ENCODE assay signal across 8 cellular contexts in the genomic region with DNA sequence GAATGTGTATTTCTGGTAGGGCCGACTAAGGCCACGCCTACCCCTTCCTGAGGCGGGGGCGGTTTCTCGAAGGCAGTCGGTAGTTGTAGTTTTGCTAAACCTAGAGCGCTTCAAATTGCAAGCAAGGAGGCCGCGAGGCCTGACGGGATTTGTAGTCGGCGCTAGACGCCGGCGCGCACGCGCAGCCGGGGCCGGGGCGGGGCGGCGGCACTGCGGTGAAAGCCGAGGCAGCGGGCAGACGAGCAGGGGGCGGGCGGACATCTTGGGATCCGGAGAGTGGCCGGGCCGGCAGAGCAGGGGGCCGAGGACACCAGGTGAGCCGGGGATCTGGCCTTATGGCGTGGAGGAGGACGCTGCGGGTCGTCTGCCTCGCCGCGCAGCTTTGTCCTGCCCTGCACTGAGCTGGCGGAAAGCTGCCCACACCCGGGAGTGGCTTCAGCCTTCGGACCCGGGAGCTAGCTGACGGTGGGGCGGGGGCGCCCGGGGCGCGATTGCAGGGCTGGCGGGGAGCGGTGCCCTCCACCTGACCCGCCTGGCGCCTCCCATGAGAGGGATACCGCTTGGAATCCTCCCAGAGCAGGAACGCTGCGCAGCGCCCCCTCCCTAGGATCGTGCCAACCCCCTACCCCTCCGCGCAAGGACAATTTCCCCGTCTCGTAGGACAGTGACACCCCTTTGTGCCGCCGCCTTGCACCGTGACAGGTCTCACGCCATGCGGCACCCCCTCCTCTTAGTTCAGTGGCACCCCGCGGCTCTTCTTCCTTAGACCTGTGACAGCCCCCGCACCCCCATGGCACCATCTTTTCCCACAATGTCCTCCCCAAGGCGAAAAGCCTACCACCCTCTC. TPM values are rescaled to one million over a fixed set of nuclear protein-coding genes. Genes with fewer than 3 reads are reported as not detected.
DNase-seq lines count a peak whose midpoint lies in the region; ATAC-seq and TF ChIP-seq lines count a peak whose summit lies in the region.

A gene (plus strand): TSS at position 210 of the 847 bp plus-strand sequence. CDS start 2,139 bp downstream, outside the sequence.

- 1% methylated on average over 34 to 73 of the region's 73 CpGs for WGBS in testis, 2 donors

- no peaks in the 10 kb centered on the region for H3K9me3 ChIP-seq in testis

- H3K27ac ChIP-seq in testis: peak within 1 kb of the TSS; percentile 85 to 87

- POLR2A ChIA-PET in GM10248 (lab: Yijun Ruan, JAX): interaction anchor here (1.1 kb wide), 1 partner anchor 11 kb away, joined by 7 read pairs; a partner anchor contains a TSS

- peaks cover 17 to 27% of the 10 kb centered on the region in 2 donors for H3K36me3 Mint-ChIP-seq in activated naive CD4-positive, alpha-beta T cell treated with anti-CD3 and anti-CD28 coated beads, Interleukin-2, amount 50 U/mL, for 72 hours

- no peaks in the 10 kb centered on the region for H3K9me3 Mint-ChIP-seq in activated naive CD4-positive, alpha-beta T cell treated with anti-CD3 and anti-CD28 coated beads, Interleukin-2, amount 50 U/mL, for 72 hours

- H3K36me3 ChIP-seq in testis (ENCODE audit: low read depth, missing control alignments): no peaks in the 10 kb centered on the region

- ATAC-seq in HG02610 (IDR thresholded peaks at IDR 0.05; ENCODE audit: unreplicated experiment) (peak; percentile 94), omental fat pad (ENCODE audit: low FRiP score) (peak; percentile 91)
- peak; percentile 95 to 98 for ATAC-seq in activated naive CD4-positive, alpha-beta T cell treated with anti-CD3 and anti-CD28 coated beads, Interleukin-2, amount 50 U/mL, for 72 hours

- H3K4me3 ChIP-seq in testis: peak within 1 kb of the TSS; percentile 87 to 96

- H3K27ac Mint-ChIP-seq in activated naive CD4-positive, alpha-beta T cell treated with anti-CD3 and anti-CD28 coated beads, Interleukin-2, amount 50 U/mL, for 72 hours: peak within 1 kb of the TSS; percentile 95 to 96

- peaks cover 27% of the 10 kb centered on the region for H3K4me1 ChIP-seq in testis

- intact Hi-C loops in testis (cut with DNase I; ENCODE audit: low total_unique reads): no loop called here

- H3K27me3 ChIP-seq in testis: no peaks in the 10 kb centered on the region

- DNase-seq in GM10248 (ENCODE audit: extremely low spot score) (peak; percentile 96), NCI-H1092 treated with DMSO at 0.1 percent for 48 hours (lab: John Stamatoyannopoulos, UW) (peak; percentile 99), SKM-1 (lab: John Stamatoyannopoulos, UW; ENCODE audit: unreplicated experiment) (peak; percentile 96), glomerular endothelial cell (ENCODE audit: extremely low read depth, low read depth, low spot score) (peak; percentile 93), omental fat pad (ENCODE audit: low spot score) (peak; percentile 91), testis (peak; percentile 99)
- DNase-seq in activated naive CD4-positive, alpha-beta T cell treated with anti-CD3 and anti-CD28 coated beads, Interleukin-2, amount 50 U/mL, for 72 hours (ENCODE audit: low spot score in 2 of 2): peak; percentile 97 to 99

- CTCF ChIA-PET in GM10248 (lab: Yijun Ruan, JAX): interaction anchor here (0.7 to 4.1 kb wide), 3 partner anchors 12 to 78 kb away, joined by 3 to 11 read pairs (median 8); no protein-coding TSS in a partner anchor

- TF ChIP-seq CTCF in GM10248 (IDR thresholded peaks at IDR 0.05; ENCODE audit: control extremely low read depth, extremely low read depth, low read depth, missing control alignments) (peak; percentile 21), omental fat pad (IDR thresholded peaks at IDR 0.05) (no peak), testis (IDR thresholded peaks at IDR 0.05) (no peak)

- TF ChIP-seq POLR2A in testis (IDR thresholded peaks at IDR 0.05): peak; percentile 69

RNA-seq across cellular contexts. Expression of the gene that starts here (rescaled TPM):
- total RNA-seq in activated naive CD4-positive, alpha-beta T cell treated with anti-CD3 and anti-CD28 coated beads, Interleukin-2, amount 50 U/mL, for 72 hours: 100 to 1,000 TPM; 207 to 288 TPM
- 404 and 435 TPM in 2 replicates for total RNA-seq in glomerular endothelial cell
- total RNA-seq in omental fat pad: 100 to 1,000 TPM; 240 to 284 (median 246) TPM
- total RNA-seq in testis: 100 to 1,000 TPM; 238 to 334 TPM
- polyA plus RNA-seq in testis (ENCODE audit: insufficient read depth, low read depth, low replicate concordance): 346 TPM

Comparison
In these comparisons a context has a peak if more than half of its experiments do, and no peak if none do; other contexts are left out.
1. Peak in every context shown above with its lines: DNase-seq, ATAC-seq, H3K4me3 ChIP-seq and H3K27ac ChIP-seq.